18 cellular contexts compared by ENCODE assay signal in the genomic region with DNA sequence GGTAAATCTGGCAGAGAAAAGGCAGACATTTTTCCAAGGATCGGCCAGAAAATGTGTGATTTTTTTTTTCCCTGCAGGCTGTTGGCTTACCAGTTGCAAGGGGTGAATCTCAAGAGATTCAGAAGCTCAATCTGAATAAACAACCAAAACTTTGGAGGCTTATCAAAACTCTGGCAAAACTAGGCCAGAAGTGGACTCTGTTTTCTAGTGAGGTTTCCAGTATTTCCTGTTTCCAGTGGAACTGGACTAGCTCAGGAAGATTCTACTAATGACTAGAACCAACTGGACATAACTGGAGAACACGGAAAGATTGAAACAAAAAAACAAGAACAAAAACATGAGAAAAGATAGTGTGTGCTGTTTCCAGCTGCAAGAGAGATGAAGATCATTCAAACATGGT.
DNase-seq lines count a peak whose midpoint lies in the region; ATAC-seq and TF ChIP-seq lines count a peak whose summit lies in the region.
"Had no signal": no experiment of that assay in that cellular context is flagged by ENCODE, and none has a peak within 500 bp of the region (broad histone marks: within the 10 kb centered on the region; RNA-seq: fewer than 3 reads in every experiment).

No MANE protein-coding gene starts in this region.

- no peaks in the 10 kb centered on the region for H3K9me3 Mint-ChIP-seq in brain
- H3K9me3 Mint-ChIP-seq in activated CD8-positive, alpha-beta T cell treated with anti-CD3 and anti-CD28 coated beads, Interleukin-2, amount 10 ng/mL, durations not matched to agents 7 days and 5 days (ENCODE audit: insufficient read depth), result no peaks in the 10 kb centered on the region
- no peaks in the 10 kb centered on the region for H3K9me3 Mint-ChIP-seq in type B pancreatic cell
- H3K9me3 Mint-ChIP-seq: activated T-helper 17 cell treated with anti-CD3 and anti-CD28 coated beads, Interleukin-2, amount 50 U/mL, for 72 hours; endodermal cell had no signal

- ATAC-seq in Right ventricle myocardium superior (ENCODE audit: poor library complexity), result peak; percentile 85
- ATAC-seq in sciatic nerve, result peak; percentile 79
- ATAC-seq in activated CD8-positive, alpha-beta T cell treated with anti-CD3 and anti-CD28 coated beads, Interleukin-2, amount 10 ng/mL, durations not matched to agents 7 days and 5 days, result no peak
- ATAC-seq in GM19023 (IDR thresholded peaks at IDR 0.05; ENCODE audit: unreplicated experiment), result no peak
- ATAC-seq: activated CD8-positive, alpha-beta memory T cell treated with anti-CD3 and anti-CD28 coated beads, Interleukin-2, amount 10 ng/mL, durations not matched to agents 7 days and 5 days; activated T-helper 17 cell treated with anti-CD3 and anti-CD28 coated beads, Interleukin-2, amount 50 U/mL, for 72 hours had no signal

- H3K4me3 Mint-ChIP-seq in brain (peak overlapping the region in 1 of 5 experiments; percentile 23), type B pancreatic cell (no peak overlapping the region)
- no peak overlapping the region for H3K4me3 Mint-ChIP-seq in activated CD8-positive, alpha-beta T cell treated with anti-CD3 and anti-CD28 coated beads, Interleukin-2, amount 10 ng/mL, durations not matched to agents 7 days and 5 days
- H3K4me3 Mint-ChIP-seq: activated CD8-positive, alpha-beta memory T cell treated with anti-CD3 and anti-CD28 coated beads, Interleukin-2, amount 10 ng/mL, durations not matched to agents 7 days and 5 days; activated T-helper 17 cell treated with anti-CD3 and anti-CD28 coated beads, Interleukin-2, amount 50 U/mL, for 72 hours; CD4-positive, CD25-positive, alpha-beta regulatory T cell; endodermal cell; neural crest cell had no signal

- H3K27ac Mint-ChIP-seq in brain, result peak overlapping the region in 4 of 5 experiments; percentile 12 to 76 (median 42)
- H3K27ac Mint-ChIP-seq in activated CD8-positive, alpha-beta T cell treated with anti-CD3 and anti-CD28 coated beads, Interleukin-2, amount 10 ng/mL, durations not matched to agents 7 days and 5 days, result no peak overlapping the region
- no peak overlapping the region for H3K27ac Mint-ChIP-seq in type B pancreatic cell
- H3K27ac Mint-ChIP-seq: activated CD8-positive, alpha-beta memory T cell treated with anti-CD3 and anti-CD28 coated beads, Interleukin-2, amount 10 ng/mL, durations not matched to agents 7 days and 5 days; activated T-helper 17 cell treated with anti-CD3 and anti-CD28 coated beads, Interleukin-2, amount 50 U/mL, for 72 hours; CD4-positive, CD25-positive, alpha-beta regulatory T cell; endodermal cell had no signal

- H3K4me1 Mint-ChIP-seq in brain (peaks cover 18% of the 10 kb centered on the region), type B pancreatic cell (ENCODE audit: unreplicated experiment) (no peaks in the 10 kb centered on the region)
- peaks cover 18% of the 10 kb centered on the region for H3K4me1 Mint-ChIP-seq in activated CD8-positive, alpha-beta T cell treated with anti-CD3 and anti-CD28 coated beads, Interleukin-2, amount 10 ng/mL, durations not matched to agents 7 days and 5 days (ENCODE audit: low read depth)
- H3K4me1 Mint-ChIP-seq: CD4-positive, CD25-positive, alpha-beta regulatory T cell; endodermal cell; neural crest cell had no signal

- peaks cover 4% of the 10 kb centered on the region for H3K27me3 Mint-ChIP-seq in brain
- H3K27me3 Mint-ChIP-seq in activated CD8-positive, alpha-beta T cell treated with anti-CD3 and anti-CD28 coated beads, Interleukin-2, amount 10 ng/mL, durations not matched to agents 7 days and 5 days (ENCODE audit: low read depth), result peaks cover 2% of the 10 kb centered on the region
- peaks cover 3% of the 10 kb centered on the region for H3K27me3 Mint-ChIP-seq in type B pancreatic cell
- H3K27me3 Mint-ChIP-seq: activated T-helper 17 cell treated with anti-CD3 and anti-CD28 coated beads, Interleukin-2, amount 50 U/mL, for 72 hours; CD4-positive, CD25-positive, alpha-beta regulatory T cell had no signal

- CTCF ChIA-PET in activated CD8-positive, alpha-beta T cell treated with anti-CD3 and anti-CD28 coated beads, Interleukin-2, amount 10 ng/mL, durations not matched to agents 7 days and 5 days (lab: Charles Lee), result interaction anchor here (0.6 to 2.1 kb wide), 5 partner anchors 10 to 220 kb away, joined by 3 to 5 read pairs (median 3); no protein-coding TSS in a partner anchor

- H3K36me3 Mint-ChIP-seq in brain (no peaks in the 10 kb centered on the region), type B pancreatic cell (no peaks in the 10 kb centered on the region)
- H3K36me3 Mint-ChIP-seq in activated CD8-positive, alpha-beta T cell treated with anti-CD3 and anti-CD28 coated beads, Interleukin-2, amount 10 ng/mL, durations not matched to agents 7 days and 5 days (ENCODE audit: low read depth), result peaks cover 1% of the 10 kb centered on the region
- H3K36me3 Mint-ChIP-seq: CD4-positive, CD25-positive, alpha-beta regulatory T cell had no signal

- TF ChIP-seq CTCF in brain (conservative IDR thresholded peaks at IDR 0.05) (no peak), type B pancreatic cell (conservative IDR thresholded peaks at IDR 0.05) (no peak)

- intact Hi-C loops in Right ventricle myocardium superior (cut with DNase I), result no loop called here
- intact Hi-C loops in sciatic nerve (cut with DNase I), result no loop called here
- intact Hi-C loops in posterior vena cava (cut with DNase I), result no loop called here

- DNase-seq in EH (ENCODE audit: low read depth) (peak; percentile 8), Right ventricle myocardium superior (no peak), sciatic nerve (ENCODE audit: low spot score) (no peak), posterior vena cava (ENCODE audit: low spot score) (no peak), type B pancreatic cell (ENCODE audit: extremely low spot score, unreplicated experiment) (no peak)
- DNase-seq in activated CD8-positive, alpha-beta T cell treated with anti-CD3 and anti-CD28 coated beads, Interleukin-2, amount 10 ng/mL, durations not matched to agents 7 days and 5 days, result no peak
- DNase-seq: activated CD8-positive, alpha-beta memory T cell treated with anti-CD3 and anti-CD28 coated beads, Interleukin-2, amount 10 ng/mL, durations not matched to agents 7 days and 5 days; CD4-positive, CD25-positive, alpha-beta regulatory T cell; central memory CD4-positive, alpha-beta T cell; endodermal cell; NCI-H2081 treated with DMSO at 0.1 percent for 48 hours; RPMI8226; spleen; stimulated activated CD4-positive, alpha-beta T cell treated with anti-CD3 and anti-CD28 coated beads, Interleukin-4, amount 100 ng/mL, for 4 hours had no signal

- POLR2A ChIA-PET in activated CD8-positive, alpha-beta T cell treated with anti-CD3 and anti-CD28 coated beads, Interleukin-2, amount 10 ng/mL, durations not matched to agents 7 days and 5 days (lab: Charles Lee), result no interaction called here

Comparison
In these comparisons a context has a peak if more than half of its experiments do, and no peak if none do; other contexts are left out.
1. H3K27ac Mint-ChIP-seq: peak in brain (4 of 5); none in activated CD8-positive, alpha-beta T cell treated with anti-CD3 and anti-CD28 coated beads, Interleukin-2, amount 10 ng/mL, durations not matched to agents 7 days and 5 days (single experiment) and type B pancreatic cell (single experiment).
2. ATAC-seq: peak in Right ventricle myocardium superior (single experiment) and sciatic nerve (single experiment); none in activated CD8-positive, alpha-beta T cell treated with anti-CD3 and anti-CD28 coated beads, Interleukin-2, amount 10 ng/mL, durations not matched to agents 7 days and 5 days (single experiment) and GM19023 (single experiment).